Comparison of ENCODE assay signal across 12 cellular contexts in the genomic region with DNA sequence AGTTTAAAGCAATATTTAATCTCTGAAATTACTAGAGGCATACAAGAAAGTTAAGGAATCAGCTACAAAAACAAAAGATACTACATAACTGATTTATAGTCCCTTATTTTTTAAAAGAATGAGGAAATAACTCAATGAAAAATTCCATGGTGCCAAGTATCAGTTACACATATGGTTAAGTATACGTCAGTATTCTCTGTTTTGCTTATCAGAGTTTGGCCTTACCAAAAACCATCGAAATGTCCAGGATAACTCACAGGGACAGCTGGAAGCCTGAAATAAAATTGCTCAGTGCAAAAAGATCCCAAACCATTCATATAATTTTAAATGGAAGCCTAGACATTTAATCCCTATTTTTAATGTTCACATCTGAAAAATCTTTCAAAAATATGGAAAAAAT. TPM values are rescaled to one million over a fixed set of nuclear protein-coding genes. Genes with fewer than 3 reads are reported as not detected.
DNase-seq lines count a peak whose midpoint lies in the region; ATAC-seq and TF ChIP-seq lines count a peak whose summit lies in the region.
"Had no signal": no experiment of that assay in that cellular context is flagged by ENCODE, and none has a peak within 500 bp of the region (broad histone marks: within the 10 kb centered on the region; RNA-seq: fewer than 3 reads in every experiment).

No MANE protein-coding gene starts in this region.

- H3K4me2 ChIP-seq in PC-3 (ENCODE audit: low read length): peak overlapping the region; percentile 44; the same call in 1 of the 2 replicates
- H3K4me2 ChIP-seq in skeletal muscle satellite cell (ENCODE audit: low read length): peak overlapping the region; percentile 91

- H3F3A ChIP-seq in PC-3 (ENCODE audit: low read length, unreplicated experiment): no peaks in the 10 kb centered on the region

- H3K79me2 ChIP-seq in PC-3 (ENCODE audit: low read length): peaks cover 36% of the 10 kb centered on the region

- H2AFZ ChIP-seq in PC-3 (ENCODE audit: low read length): no peak overlapping the region

- DNase-seq in G401 (ENCODE audit: low spot score) (peak; percentile 21), PC-3 (no peak), fibroblast of mammary gland (ENCODE audit: low read depth) (peak; percentile 25), HAP-1 (ENCODE audit: low spot score in 2 of 2) (no peak), thyroid gland (no peak), NCI-H345 treated with DMSO at 0.1 percent for 48 hours (lab: John Stamatoyannopoulos, UW; ENCODE audit: unreplicated experiment) (no peak)
- DNase-seq: activated T-cell treated with anti-CD3 and anti-CD28 coated beads for 4 hours, KBM-7, lower lobe of right lung, NCI-H2227 treated with DMSO at 0.1 percent for 48 hours had no signal

- H3K9me3 ChIP-seq in PC-3 (ENCODE audit: low read length): no peaks in the 10 kb centered on the region
- H3K9me3 ChIP-seq in skeletal muscle satellite cell (replicated peaks; ENCODE audit: low read length): no peaks in the 10 kb centered on the region
- no peaks in the 10 kb centered on the region for H3K9me3 ChIP-seq in HAP-1
- no peaks in the 10 kb centered on the region for H3K9me3 ChIP-seq in thyroid gland
- H3K9me3 ChIP-seq: lower lobe of right lung had no signal

- H4K20me1 ChIP-seq in PC-3 (ENCODE audit: low read length): peaks cover 5% of the 10 kb centered on the region; the same call in 1 of the 2 replicates

- H3K36me3 ChIP-seq in PC-3 (ENCODE audit: low read depth, low read length) (peaks cover 8% of the 10 kb centered on the region; the same call in 1 of the 2 replicates), skeletal muscle satellite cell (ENCODE audit: insufficient read depth, low read length) (peaks cover 9% of the 10 kb centered on the region), HAP-1 (replicated peaks) (peaks cover 20% of the 10 kb centered on the region), thyroid gland (no peaks in the 10 kb centered on the region)

- H3K4me3 ChIP-seq in PC-3 (ENCODE audit: low read length) (no peak overlapping the region), fibroblast of mammary gland (ENCODE audit: control insufficient read depth, low read depth, low read length) (no peak overlapping the region), skeletal muscle satellite cell (ENCODE audit: low read length) (no peak overlapping the region), HAP-1 (no peak overlapping the region), thyroid gland (replicated peaks in 1 of 3) (no peak overlapping the region)
- H3K4me3 ChIP-seq: lower lobe of right lung had no signal

- TF ChIP-seq POLR2A in thyroid gland (IDR thresholded peaks at IDR 0.05): no peak

- 68 to 78% methylated on average over 2 of the region's 2 CpGs for WGBS in thyroid gland, 2 donors

- no peak for TF ChIP-seq CTCF in PC-3 (conservative IDR thresholded peaks at IDR 0.05; ENCODE audit: low read depth, low read length)
- TF ChIP-seq CTCF in fibroblast of mammary gland (conservative IDR thresholded peaks at IDR 0.05; ENCODE audit: control insufficient read depth, insufficient read depth, low read depth, low read length): no peak
- TF ChIP-seq CTCF in thyroid gland (IDR thresholded peaks at IDR 0.05): no peak

- no TSS peak for BruUV-seq in PC-3 (replicated peaks; lab: Mats Ljungman, UMichigan)

- H3K4me1 ChIP-seq in PC-3 (ENCODE audit: insufficient read depth, low read length): peaks cover 33% of the 10 kb centered on the region
- peaks cover 46% of the 10 kb centered on the region for H3K4me1 ChIP-seq in skeletal muscle satellite cell (ENCODE audit: control insufficient read depth, insufficient read depth, low read length)
- H3K4me1 ChIP-seq in HAP-1: peaks cover 26% of the 10 kb centered on the region
- H3K4me1 ChIP-seq in thyroid gland: peaks cover 4 to 15% of the 10 kb centered on the region in 2 donors

- POLR2A ChIA-PET in PC-3 (lab: Charles Lee; ENCODE audit: unreplicated experiment): no interaction called here

- CTCF ChIA-PET in PC-3 (lab: Charles Lee): no interaction called here

- H3K27ac ChIP-seq in PC-3 (ENCODE audit: low read length): no peak overlapping the region
- H3K27ac ChIP-seq in thyroid gland: no peak overlapping the region
- H3K27ac ChIP-seq: lower lobe of right lung had no signal

- no peaks in the 10 kb centered on the region for H3K27me3 ChIP-seq in PC-3 (ENCODE audit: low read length)
- H3K27me3 ChIP-seq in skeletal muscle satellite cell (ENCODE audit: control insufficient read depth, insufficient read depth, low read length): no peaks in the 10 kb centered on the region
- H3K27me3 ChIP-seq in HAP-1 (ENCODE audit: low read depth): no peaks in the 10 kb centered on the region
- H3K27me3 ChIP-seq in thyroid gland: no peaks in the 10 kb centered on the region

- no peak overlapping the region for H3K9ac ChIP-seq in PC-3 (ENCODE audit: low read length)
- H3K9ac ChIP-seq in skeletal muscle satellite cell (ENCODE audit: low read depth, low read length): peak overlapping the region; percentile 97

- intact Hi-C loops in PC-3 (cut with micrococcal nuclease): no loop called here
- intact Hi-C loops in thyroid gland (cut with DNase I): no loop called here

- no peaks in the 10 kb centered on the region for H3K9me2 ChIP-seq in PC-3 (replicated peaks; ENCODE audit: low read length)

- in situ Hi-C loops in G401 (cut with HindIII; ENCODE audit: low sequenced_read_pairs): no loop called here
- in situ Hi-C loops in HAP-1 (cut with MboI; ENCODE audit: low sequenced_read_pairs): loop anchor here (5.0 kb wide), 1 partner anchor 33 kb away; no protein-coding TSS in a partner anchor

- ATAC-seq in PC-3 (no peak), GM21423 (IDR thresholded peaks at IDR 0.05; ENCODE audit: unreplicated experiment) (no peak)
- ATAC-seq: lower lobe of right lung had no signal

RNA-seq across cellular contexts. Expression of gene CFL2, which starts 3.6 kb away (rescaled TPM):
- total RNA-seq in G401 (2014; rRNA removed; shearing (Covaris generic)): 50.6 and 61.0 TPM in 2 replicates
- total RNA-seq in PC-3 (2014; rRNA removed) (88.4 and 98.0 TPM in 2 replicates), thyroid gland (10 to 100 TPM; 33.0 to 75.7 (median 41.4) TPM)
- 70.3 and 89.2 TPM in 2 replicates for total RNA-seq in skeletal muscle satellite cell (2012; rRNA removed)

Comparison
In these comparisons a context has a peak if more than half of its experiments do, and no peak if none do; other contexts are left out.
1. DNase-seq: peak in G401 (single experiment) and fibroblast of mammary gland (single experiment); none in PC-3 (single experiment), HAP-1 (0 of 2), thyroid gland (0 of 2) and NCI-H345 treated with DMSO at 0.1 percent for 48 hours (single experiment).